ENCODE assay signal across 24 cellular contexts in the genomic region with DNA sequence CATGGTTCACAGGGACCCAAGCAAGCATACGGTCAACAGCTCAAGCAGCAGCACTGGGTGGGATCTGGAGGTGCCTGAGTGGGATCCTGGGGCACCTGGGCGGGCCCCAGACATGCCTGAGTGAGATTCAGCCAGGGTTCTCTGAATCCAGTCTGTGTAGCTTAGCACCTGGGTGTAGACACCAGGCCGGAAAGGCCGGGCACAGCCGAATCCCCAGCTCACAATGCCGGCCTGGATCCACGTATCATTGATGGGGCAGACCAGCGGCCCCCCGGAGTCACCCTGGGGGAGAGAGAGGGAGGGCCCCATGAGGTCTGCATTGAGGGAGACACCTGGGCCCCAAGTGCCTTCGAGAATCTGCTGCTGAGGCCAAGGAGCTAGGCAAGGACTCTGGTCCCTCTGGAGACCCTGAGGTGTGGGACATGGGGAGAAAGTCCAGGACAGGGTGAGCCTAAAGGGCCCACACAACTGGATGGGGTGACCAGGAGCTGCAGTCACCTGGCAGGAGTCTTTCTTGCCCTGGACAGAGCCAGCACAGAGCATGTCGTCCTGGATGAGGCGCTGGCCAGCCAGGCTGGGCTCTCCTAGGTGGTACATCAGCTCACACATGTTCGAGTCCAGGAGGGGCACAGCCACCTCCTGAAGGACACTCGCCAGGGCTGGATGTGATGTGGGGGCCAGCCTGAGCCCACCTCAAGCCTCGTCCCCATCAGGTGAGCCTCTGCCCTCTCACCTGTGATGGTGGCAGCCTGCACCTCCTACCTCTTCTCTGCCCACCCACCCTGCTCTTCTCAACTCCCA. TPM values are rescaled to one million over a fixed set of nuclear protein-coding genes. Genes with fewer than 3 reads are reported as not detected.
DNase-seq lines count a peak whose midpoint lies in the region; ATAC-seq and TF ChIP-seq lines count a peak whose summit lies in the region.
"Had no signal": no experiment of that assay in that cellular context is flagged by ENCODE, and none has a peak within 500 bp of the region (broad histone marks: within the 10 kb centered on the region; RNA-seq: fewer than 3 reads in every experiment).

No MANE protein-coding gene starts in this region.

- TF ChIP-seq CTCF in PC-3 (conservative IDR thresholded peaks at IDR 0.05; ENCODE audit: low read depth, low read length) (no peak), spleen (IDR thresholded peaks at IDR 0.05 in 8 of 11, conservative IDR thresholded peaks at IDR 0.05 in 3 of 11) (no peak), colonic mucosa (IDR thresholded peaks at IDR 0.05) (no peak), tibial nerve (IDR thresholded peaks at IDR 0.05) (no peak)

- POLR2A ChIA-PET in activated CD4-positive, alpha-beta T cell treated with anti-CD3 and anti-CD28 coated beads, Interleukin-2, amount 10 ng/mL, durations not matched to agents 7 days and 5 days (lab: Charles Lee), result no interaction called here
- POLR2A ChIA-PET in PC-3 (lab: Charles Lee; ENCODE audit: unreplicated experiment), result no interaction called here

- TF ChIP-seq POLR2A in spleen (IDR thresholded peaks at IDR 0.05) (no peak), tibial nerve (IDR thresholded peaks at IDR 0.05) (no peak)

- H3K36me3 Mint-ChIP-seq in activated CD4-positive, alpha-beta T cell treated with anti-CD3 and anti-CD28 coated beads, Interleukin-2, amount 10 ng/mL, durations not matched to agents 7 days and 5 days (ENCODE audit: low read depth), result no peaks in the 10 kb centered on the region
- H3K36me3 Mint-ChIP-seq: activated naive CD8-positive, alpha-beta T cell had no signal

- no peak overlapping the region for H3K4me3 Mint-ChIP-seq in activated CD4-positive, alpha-beta T cell treated with anti-CD3 and anti-CD28 coated beads, Interleukin-2, amount 10 ng/mL, durations not matched to agents 7 days and 5 days
- H3K4me3 Mint-ChIP-seq: activated naive CD8-positive, alpha-beta T cell; nephron progenitor cell; T-helper 1 cell treated with Interleukin-12 subunit alpha and Interleukin-12 subunit beta and Interleukin-4 antibody, amounts not matched to agents 30 μg/mL and 1 μg/mL, for 36 hours had no signal

- 86 to 95% (median 88%) methylated on average over 9 to 15 of the region's 15 CpGs for WGBS in spleen, 5 donors
- WGBS in tibial nerve, 2 donors, result 80 to 82% methylated on average over 8 to 15 of the region's 15 CpGs

- intact Hi-C loops in PC-3 (cut with micrococcal nuclease), result loop anchor here (1.0 kb wide), 1 partner anchor 28 kb away; no protein-coding TSS in a partner anchor
- intact Hi-C loops in spleen (cut with DNase I; ENCODE audit: low total_unique reads), result no loop called here
- intact Hi-C loops in colonic mucosa (cut with DNase I), result loop anchor here (1.0 kb wide), 1 partner anchor 26 kb away; no protein-coding TSS in a partner anchor

- no peak overlapping the region for H2AFZ ChIP-seq in PC-3 (ENCODE audit: low read length)

- H3K9me3 Mint-ChIP-seq in activated CD4-positive, alpha-beta T cell treated with anti-CD3 and anti-CD28 coated beads, Interleukin-2, amount 10 ng/mL, durations not matched to agents 7 days and 5 days, result no peaks in the 10 kb centered on the region
- H3K9me3 Mint-ChIP-seq: nephron progenitor cell; T-helper 1 cell treated with Interleukin-12 subunit alpha and Interleukin-12 subunit beta and Interleukin-4 antibody, amounts not matched to agents 30 μg/mL and 1 μg/mL, for 36 hours had no signal

- no peaks in the 10 kb centered on the region for H3F3A ChIP-seq in PC-3 (ENCODE audit: low read length, unreplicated experiment)

- H3K36me3 ChIP-seq in PC-3 (ENCODE audit: low read depth, low read length), result no peaks in the 10 kb centered on the region
- H3K36me3 ChIP-seq in spleen, result no peaks in the 10 kb centered on the region
- no peaks in the 10 kb centered on the region for H3K36me3 ChIP-seq in colonic mucosa
- no peaks in the 10 kb centered on the region for H3K36me3 ChIP-seq in tibial nerve
- H3K36me3 ChIP-seq: HAP-1, heart left ventricle had no signal

- H3K9me3 ChIP-seq in PC-3 (ENCODE audit: low read length), result no peaks in the 10 kb centered on the region
- no peaks in the 10 kb centered on the region for H3K9me3 ChIP-seq in spleen
- H3K9me3 ChIP-seq in colonic mucosa, result no peaks in the 10 kb centered on the region
- H3K9me3 ChIP-seq in tibial nerve, result no peaks in the 10 kb centered on the region
- H3K9me3 ChIP-seq: heart left ventricle had no signal

- no peaks in the 10 kb centered on the region for H3K79me2 ChIP-seq in PC-3 (ENCODE audit: low read length)

- H3K27me3 ChIP-seq in PC-3 (ENCODE audit: low read length) (no peaks in the 10 kb centered on the region), spleen (replicated peaks in 1 of 7) (peaks cover 0 to 36% (median 0%) of the 10 kb centered on the region in 7 donors), colonic mucosa (no peaks in the 10 kb centered on the region), tibial nerve (peaks cover 0 to 52% of the 10 kb centered on the region in 2 donors)
- H3K27me3 ChIP-seq: heart left ventricle had no signal

- H3K9ac ChIP-seq in PC-3 (ENCODE audit: low read length) (no peak overlapping the region), colonic mucosa (ENCODE audit: low read depth in 2 of 2, low read length in 2 of 2) (no peak overlapping the region)

- H3K9me2 ChIP-seq in PC-3 (replicated peaks; ENCODE audit: low read length), result no peaks in the 10 kb centered on the region

- H3K4me2 ChIP-seq in PC-3 (ENCODE audit: low read length), result no peak overlapping the region

- no peak for ATAC-seq in PC-3
- no peak for ATAC-seq in GM19455 (IDR thresholded peaks at IDR 0.05; ENCODE audit: unreplicated experiment)

- BruUV-seq in PC-3 (replicated peaks; lab: Mats Ljungman, UMichigan), result no TSS peak

- CTCF ChIA-PET in activated CD4-positive, alpha-beta T cell treated with anti-CD3 and anti-CD28 coated beads, Interleukin-2, amount 10 ng/mL, durations not matched to agents 7 days and 5 days (lab: Charles Lee), result interaction anchor here (0.6 to 2.5 kb wide), 17 partner anchors 9 to 141 kb away, joined by 3 to 18 read pairs (median 6); partner anchors contain the start of genes FLYWCH1, FLYWCH2 and ZG16B
- CTCF ChIA-PET in PC-3 (lab: Charles Lee), result interaction anchor here (0.5 to 1.3 kb wide), 3 partner anchors 14 to 43 kb away, joined by 3 to 22 read pairs (median 3); partner anchors contain the start of gene FLYWCH2

- peaks cover 22% of the 10 kb centered on the region for H3K4me1 ChIP-seq in PC-3 (ENCODE audit: insufficient read depth, low read length)
- peaks cover 14 to 39% (median 32%) of the 10 kb centered on the region in 6 donors for H3K4me1 ChIP-seq in spleen
- H3K4me1 ChIP-seq in colonic mucosa, result no peaks in the 10 kb centered on the region
- peaks cover 0 to 15% (median 5%) of the 10 kb centered on the region in 4 donors for H3K4me1 ChIP-seq in tibial nerve

- no peak for TF ChIP-seq EP300 in tibial nerve (IDR thresholded peaks at IDR 0.05)

- H3K27ac ChIP-seq in PC-3 (ENCODE audit: low read length) (peak overlapping the region; percentile 10; the same call in 1 of the 2 replicates), spleen (no peak overlapping the region), colonic mucosa (no peak overlapping the region), tibial nerve (no peak overlapping the region)
- H3K27ac ChIP-seq: heart left ventricle, SK-N-MC had no signal

- H3K4me3 ChIP-seq in PC-3 (ENCODE audit: low read length) (no peak overlapping the region), spleen (no peak overlapping the region), colonic mucosa (no peak overlapping the region), tibial nerve (no peak overlapping the region)
- H3K4me3 ChIP-seq: GM12878, HAP-1, heart left ventricle, SK-N-MC had no signal

- DNase-seq in activated CD4-positive, alpha-beta T cell treated with anti-CD3 and anti-CD28 coated beads, Interleukin-2, amount 10 ng/mL, durations not matched to agents 7 days and 5 days, result no peak
- no peak for DNase-seq in activated CD4-positive, alpha-beta T cell treated with anti-CD3 and anti-CD28 coated beads for 1 hour
- no peak for DNase-seq in PC-3
- peak; percentile 24 for DNase-seq in islet precursor cell
- DNase-seq in spleen, result peak; percentile 58
- no peak for DNase-seq in colonic mucosa
- DNase-seq in tibial nerve (ENCODE audit: low spot score in 2 of 2), result no peak
- DNase-seq: NCI-H187, NCI-H2171 treated with DMSO at 0.1 percent for 48 hours, nephron progenitor cell had no signal

- H3K4me1 Mint-ChIP-seq in activated CD4-positive, alpha-beta T cell treated with anti-CD3 and anti-CD28 coated beads, Interleukin-2, amount 10 ng/mL, durations not matched to agents 7 days and 5 days, result peaks cover 21% of the 10 kb centered on the region

- H4K20me1 ChIP-seq in PC-3 (ENCODE audit: low read length), result no peaks in the 10 kb centered on the region

- peak overlapping the region; percentile 50 for H3K27ac Mint-ChIP-seq in activated CD4-positive, alpha-beta T cell treated with anti-CD3 and anti-CD28 coated beads, Interleukin-2, amount 10 ng/mL, durations not matched to agents 7 days and 5 days
- H3K27ac Mint-ChIP-seq: nephron progenitor cell; T-helper 1 cell treated with Interleukin-12 subunit alpha and Interleukin-12 subunit beta and Interleukin-4 antibody, amounts not matched to agents 30 μg/mL and 1 μg/mL, for 36 hours had no signal

- H3K27me3 Mint-ChIP-seq in activated CD4-positive, alpha-beta T cell treated with anti-CD3 and anti-CD28 coated beads, Interleukin-2, amount 10 ng/mL, durations not matched to agents 7 days and 5 days, result no peaks in the 10 kb centered on the region
- H3K27me3 Mint-ChIP-seq: activated naive CD8-positive, alpha-beta T cell had no signal

RNA-seq across cellular contexts. Expression of gene ZG16B, which starts 9.7 kb away (rescaled TPM):
- 1 to 10 TPM; 2.3 to 3.1 TPM for total RNA-seq in activated CD4-positive, alpha-beta T cell treated with anti-CD3 and anti-CD28 coated beads, Interleukin-2, amount 10 ng/mL, durations not matched to agents 7 days and 5 days
- 8.6 and 17.0 TPM in 2 replicates for total RNA-seq in PC-3 (2014; rRNA removed)
- 1 to 10 TPM in 5 of 7 donors, under 1 TPM in 1, not detected in 1; 0.79 to 3.8 (median 1.5) TPM for total RNA-seq in spleen
- 1 to 10 TPM in 2 of 3 donors, under 1 TPM in 1; 0.73 to 1.6 (median 1.5) TPM for polyA plus RNA-seq in spleen
- total RNA-seq in colonic mucosa, result 10 to 100 TPM; 34.1 to 62.1 TPM
- not detected for total RNA-seq in tibial nerve
- total RNA-seq: cerebellum, left lobe of liver, LHCN-M2 had no signal
- polyA plus RNA-seq: heart left ventricle had no signal

RNA-seq across cellular contexts. Expression of gene PRSS22, which starts 18.1 kb away (rescaled TPM):
- not detected for total RNA-seq in activated CD4-positive, alpha-beta T cell treated with anti-CD3 and anti-CD28 coated beads, Interleukin-2, amount 10 ng/mL, durations not matched to agents 7 days and 5 days
- total RNA-seq in PC-3 (2014; rRNA removed) (36.9 and 42.5 TPM in 2 replicates), spleen (under 1 TPM in 1 of 7 donors, not detected in 6; 0.60 TPM), colonic mucosa (1 to 10 TPM; 6.1 to 6.7 TPM), tibial nerve (not detected)
- under 1 TPM in 2 of 3 donors, not detected in 1; 0.19 to 0.33 TPM for polyA plus RNA-seq in spleen
- total RNA-seq: A172, cerebellum, fibroblast of villous mesenchyme, GM12878, heart left ventricle, LHCN-M2 had no signal
- polyA plus RNA-seq: GM12878, heart left ventricle had no signal

RNA-seq across cellular contexts. Expression of gene PRSS21, which starts 22.8 kb away (rescaled TPM):
- under 1 TPM; 0.27 to 0.67 TPM for total RNA-seq in activated CD4-positive, alpha-beta T cell treated with anti-CD3 and anti-CD28 coated beads, Interleukin-2, amount 10 ng/mL, durations not matched to agents 7 days and 5 days
- total RNA-seq in PC-3 (2014; rRNA removed) (not detected in 2 replicates), spleen (1 to 10 TPM in 6 of 7 donors, under 1 TPM in 1; 0.81 to 4.9 (median 1.5) TPM), colonic mucosa (1 to 10 TPM; 1.1 to 2.6 TPM), tibial nerve (not detected)
- polyA plus RNA-seq in spleen, result 1 to 10 TPM in 2 of 3 donors, under 1 TPM in 1; 0.49 to 3.4 (median 1.8) TPM
- total RNA-seq: A172, cerebellum, heart left ventricle, left lobe of liver, LHCN-M2 had no signal
- polyA plus RNA-seq: heart left ventricle had no signal

RNA-seq across cellular contexts. Expression of gene PRSS41, which starts 41.6 kb away (rescaled TPM):
- not detected for total RNA-seq in activated CD4-positive, alpha-beta T cell treated with anti-CD3 and anti-CD28 coated beads, Interleukin-2, amount 10 ng/mL, durations not matched to agents 7 days and 5 days
- total RNA-seq in PC-3 (2014; rRNA removed) (not detected in 2 replicates), spleen (not detected), colonic mucosa (not detected), tibial nerve (not detected)
- not detected for polyA plus RNA-seq in spleen
- total RNA-seq: A172, cerebellum, epithelial cell of proximal tubule, fibroblast of villous mesenchyme, GM12878, heart left ventricle, left lobe of liver, LHCN-M2 had no signal
- polyA plus RNA-seq: GM12878, heart left ventricle, thymus had no signal

RNA-seq across cellular contexts. Expression of gene FLYWCH2, which starts 43.2 kb away (rescaled TPM):
- total RNA-seq in activated CD4-positive, alpha-beta T cell treated with anti-CD3 and anti-CD28 coated beads, Interleukin-2, amount 10 ng/mL, durations not matched to agents 7 days and 5 days, result 10 to 100 TPM; 16.8 to 21.0 TPM
- total RNA-seq in PC-3 (2014; rRNA removed) (92.0 and 100 TPM in 2 replicates), spleen (10 to 100 TPM; 27.5 to 98.6 (median 48.4) TPM), colonic mucosa (10 to 100 TPM; 16.2 to 24.8 TPM), tibial nerve (10 to 100 TPM; 66.2 to 76.8 (median 72.8) TPM)
- polyA plus RNA-seq in spleen, result 10 to 100 TPM; 31.6 to 62.6 (median 49.5) TPM

Comparison
In these comparisons a context has a peak if more than half of its experiments do, and no peak if none do; other contexts are left out.
1. DNase-seq: peak in islet precursor cell (single experiment) and spleen (single experiment); none in activated CD4-positive, alpha-beta T cell treated with anti-CD3 and anti-CD28 coated beads, Interleukin-2, amount 10 ng/mL, durations not matched to agents 7 days and 5 days (single experiment), activated CD4-positive, alpha-beta T cell treated with anti-CD3 and anti-CD28 coated beads for 1 hour (single experiment), PC-3 (single experiment), colonic mucosa (single experiment) and tibial nerve (0 of 2).
2. RNA of gene PRSS22, which starts 18.1 kb away (total RNA-seq): 36.9 to 42.5 TPM in PC-3 and 6.1 to 6.7 TPM in colonic mucosa; not detected in activated CD4-positive, alpha-beta T cell treated with anti-CD3 and anti-CD28 coated beads, Interleukin-2, amount 10 ng/mL, durations not matched to agents 7 days and 5 days, 0.60 TPM in spleen and not detected in tibial nerve; every median in the first group is over 4 times any median in the second.